10 cellular contexts compared by ENCODE assay signal in the genomic region with DNA sequence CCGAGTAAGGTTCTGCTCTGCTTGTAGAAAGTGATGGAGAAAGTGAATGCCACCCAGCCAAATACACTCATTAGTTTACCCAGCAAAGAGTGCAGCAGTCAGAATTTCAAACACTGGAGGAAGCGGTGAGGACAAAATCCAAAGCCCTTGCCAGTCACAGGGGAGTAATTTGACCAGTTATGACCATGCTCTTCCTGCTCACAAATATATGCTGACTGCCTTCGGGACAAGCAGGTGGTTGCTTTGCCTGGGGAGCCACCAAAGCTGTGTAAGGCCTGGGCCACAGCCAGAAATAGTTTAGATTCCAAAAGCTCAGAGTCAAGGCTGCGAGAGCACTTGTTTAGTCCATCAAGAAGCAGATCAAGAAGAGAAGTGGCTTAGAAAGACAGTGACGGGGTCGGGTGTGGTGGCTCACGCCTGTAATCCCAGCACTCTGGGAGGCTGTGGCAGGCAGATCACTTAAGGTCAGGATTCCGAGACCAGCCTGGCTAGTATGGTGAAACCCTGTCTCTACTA. TPM values are rescaled to one million over a fixed set of nuclear protein-coding genes. Genes with fewer than 3 reads are reported as not detected.
A peak's percentile ranks its signal among the peaks of the same experiment; 100 is the strongest.
DNase-seq lines count a peak whose midpoint lies in the region; ATAC-seq and TF ChIP-seq lines count a peak whose summit lies in the region.
"Had no signal": no experiment of that assay in that cellular context is flagged by ENCODE, and none has a peak within 500 bp of the region (broad histone marks: within the 10 kb centered on the region; RNA-seq: fewer than 3 reads in every experiment).

No MANE protein-coding gene starts in this region.

- H3K4me1 ChIP-seq in heart left ventricle = peaks cover 0 to 21% (median 12%) of the 10 kb centered on the region in 12 donors
- peaks cover 13 to 24% of the 10 kb centered on the region in 2 donors for H3K4me1 ChIP-seq in thoracic aorta (ENCODE audit: control insufficient read depth in 1 of 2, low read depth in 2 of 2)

- H3K27ac ChIP-seq in heart left ventricle = peak overlapping the region in 4 of 12 donors; percentile 2 to 49 (median 25)
- H3K27ac ChIP-seq in thoracic aorta = peak overlapping the region; percentile 71 to 73

- H3K27me3 ChIP-seq in heart left ventricle (no peaks in the 10 kb centered on the region), thoracic aorta (replicated peaks; ENCODE audit: insufficient read depth) (no peaks in the 10 kb centered on the region)

- ATAC-seq in heart left ventricle (peak in 3 of 4 donors; percentile 9 to 47 (median 32)), thoracic aorta (ENCODE audit: insufficient number of reproducible peaks, low FRiP score, low read depth) (peak; percentile 28)
- ATAC-seq: activated CD4-positive, CD25-positive, alpha-beta regulatory T cell treated with anti-CD3 and anti-CD28 coated beads, Interleukin-2, amount 50 U/mL, for 24 hours had no signal

- 54 to 66% (median 61%) methylated on average over 8 of the region's 8 CpGs for WGBS in heart left ventricle, 4 donors

- no peak for TF ChIP-seq POLR2A in heart left ventricle (IDR thresholded peaks at IDR 0.05)

- peaks cover 0 to 14% (median 4%) of the 10 kb centered on the region in 12 donors for H3K9me3 ChIP-seq in heart left ventricle
- peaks cover 7% of the 10 kb centered on the region for H3K9me3 ChIP-seq in thoracic aorta

- intact Hi-C loops in heart left ventricle (cut with DNase I) = no loop called here

- no peak for TF ChIP-seq CTCF in heart left ventricle (IDR thresholded peaks at IDR 0.05)
- TF ChIP-seq CTCF in thoracic aorta (IDR thresholded peaks at IDR 0.05) = no peak
- no peak for TF ChIP-seq CTCF in GM10266 (IDR thresholded peaks at IDR 0.05; ENCODE audit: control insufficient read depth, insufficient read depth, low read depth, missing control alignments)

- H3K36me3 ChIP-seq in heart left ventricle = no peaks in the 10 kb centered on the region
- H3K36me3 ChIP-seq in thoracic aorta = no peaks in the 10 kb centered on the region

- DNase-seq in HS-27A (ENCODE audit: low read depth) (peak; percentile 95), SW 1271 (lab: John Stamatoyannopoulos, UW) (peak; percentile 13 to 86), heart left ventricle (no peak), thoracic aorta (ENCODE audit: low spot score) (no peak), KG1 (lab: John Stamatoyannopoulos, UW) (no peak), islet precursor cell (no peak), GM10266 (ENCODE audit: extremely low spot score) (no peak)
- no peak for DNase-seq in stimulated activated CD8-positive, alpha-beta memory T cell treated with anti-CD3 and anti-CD28 coated beads, Interleukin-4, amount 100 ng/mL, for 48 hours
- DNase-seq: foreskin melanocyte had no signal

- H3K4me3 ChIP-seq in heart left ventricle = no peak overlapping the region
- peak overlapping the region; percentile 20 for H3K4me3 ChIP-seq in thoracic aorta

RNA-seq across cellular contexts. Expression of gene ATP13A3, which starts 51.0 kb away (rescaled TPM):
- 100 to 1,000 TPM in 5 of 9 donors, 10 to 100 TPM in 4; 37.8 to 237 (median 105) TPM for total RNA-seq in heart left ventricle
- polyA plus RNA-seq in heart left ventricle = 100 to 1,000 TPM in 1 of 2 donors, 10 to 100 TPM in 1; 26.6 to 117 TPM
- total RNA-seq in thoracic aorta = 100 to 1,000 TPM; 188 to 361 TPM

Comparison
In these comparisons a context has a peak if more than half of its experiments do, and no peak if none do; other contexts are left out.
1. DNase-seq: peak in HS-27A (single experiment) and SW 1271 (2 of 2); none in heart left ventricle (0 of 5), thoracic aorta (single experiment), KG1 (single experiment), stimulated activated CD8-positive, alpha-beta memory T cell treated with anti-CD3 and anti-CD28 coated beads, Interleukin-4, amount 100 ng/mL, for 48 hours (single experiment), islet precursor cell (single experiment) and GM10266 (single experiment).